In the genomic region with DNA sequence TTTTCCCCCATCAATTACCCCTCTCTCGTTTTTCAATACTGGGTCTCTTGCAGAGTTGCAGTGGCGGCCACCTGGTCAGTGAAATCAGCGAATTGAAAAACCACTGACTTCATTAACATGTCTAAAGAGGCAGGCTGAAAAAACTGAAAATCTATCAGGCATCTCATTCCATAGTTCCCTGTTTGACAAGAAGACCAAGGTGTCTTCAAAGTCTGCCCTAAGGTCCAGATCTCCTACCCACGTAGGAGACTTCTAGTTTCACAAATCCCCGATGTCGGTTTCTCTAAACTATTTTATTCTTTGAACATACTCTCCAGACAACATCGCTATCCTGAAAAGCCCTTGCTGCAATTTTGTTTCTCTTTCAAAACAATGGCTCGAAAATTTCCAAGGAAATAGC, we compare ENCODE assay signal across 8 cellular contexts. TPM values are rescaled to one million over a fixed set of nuclear protein-coding genes. Genes with fewer than 3 reads are reported as not detected.
A peak's percentile ranks its signal among the peaks of the same experiment; 100 is the strongest.
DNase-seq lines count a peak whose midpoint lies in the region; ATAC-seq and TF ChIP-seq lines count a peak whose summit lies in the region.

No MANE protein-coding gene starts in this region.

- CTCF ChIA-PET in AG04449 (lab: Yijun Ruan, JAX), result interaction anchor here (0.7 to 18.8 kb wide), 6 partner anchors 15 to 195 kb away, joined by 3 to 504 read pairs (median 4); a partner anchor contains a TSS

- peaks cover 41% of the 10 kb centered on the region for H3K27me3 Mint-ChIP-seq in brain

- peaks cover 74% of the 10 kb centered on the region for H3K4me1 Mint-ChIP-seq in brain

- H3K9ac ChIP-seq in mucosa of rectum (ENCODE audit: low read depth in 1 of 2, low read length in 2 of 2), result peak overlapping the region; percentile 71 to 87

- peaks cover 44% of the 10 kb centered on the region for H3K36me3 Mint-ChIP-seq in brain

- H3K4me3 ChIP-seq in AG04449 (ENCODE audit: low read depth, low read length), result peak overlapping the region; percentile 58
- H3K4me3 ChIP-seq in HL-60 (replicated peaks; ENCODE audit: insufficient read depth, low read length), result peak overlapping the region; percentile 67
- H3K4me3 ChIP-seq in mucosa of rectum (ENCODE audit: low read length in 2 of 2), result peak overlapping the region; percentile 87 to 96

- peak overlapping the region; percentile 94 to 100 (median 95) for H3K4me3 Mint-ChIP-seq in brain

- H3K36me3 ChIP-seq in mucosa of rectum (ENCODE audit: control insufficient read depth in 2 of 2, insufficient read depth in 2 of 2, low read length in 2 of 2), result peaks cover 15 to 19% of the 10 kb centered on the region in 2 donors

- POLR2A ChIA-PET in AG04449 (lab: Yijun Ruan, JAX), result interaction anchor here (0.7 to 1.2 kb wide), 4 partner anchors 24 to 33 kb away, joined by 3 to 5 read pairs (median 3); a partner anchor contains a TSS

- H3K27ac ChIP-seq in HL-60 (replicated peaks) (peak overlapping the region; percentile 93), mucosa of rectum (ENCODE audit: low read depth in 2 of 2, low read length in 2 of 2) (peak overlapping the region; percentile 85 to 95)

- ATAC-seq in HG03442 (IDR thresholded peaks at IDR 0.05; ENCODE audit: unreplicated experiment), result no peak

- H3K27ac Mint-ChIP-seq in brain, result peak overlapping the region; percentile 97 to 100 (median 99)

- no peaks in the 10 kb centered on the region for H3K27me3 ChIP-seq in HL-60 (ENCODE audit: insufficient read depth, poor library complexity, severe bottlenecking)
- no peaks in the 10 kb centered on the region for H3K27me3 ChIP-seq in mucosa of rectum (ENCODE audit: control insufficient read depth in 2 of 2, insufficient read depth in 2 of 2, low read length in 2 of 2)

- H3K9me3 ChIP-seq in mucosa of rectum (ENCODE audit: control insufficient read depth in 2 of 2, low read length in 2 of 2), result no peaks in the 10 kb centered on the region

- peaks cover 0 to 7% (median 3%) of the 10 kb centered on the region in 5 experiments for H3K9me3 Mint-ChIP-seq in brain

- peaks cover 17 to 31% of the 10 kb centered on the region in 2 donors for H3K4me1 ChIP-seq in mucosa of rectum (ENCODE audit: control insufficient read depth in 2 of 2, insufficient read depth in 2 of 2, low read length in 2 of 2)

- TF ChIP-seq CTCF in AG04449 (IDR thresholded peaks at IDR 0.05; ENCODE audit: insufficient read depth, low read length, missing control alignments) (no peak), HL-60 (IDR thresholded peaks at IDR 0.05; ENCODE audit: insufficient read depth, low read length) (no peak), brain (conservative IDR thresholded peaks at IDR 0.05) (no peak)

- no peak for DNase-seq in AG04449 (ENCODE audit: low read depth, low spot score)
- no peak for DNase-seq in HL-60 (ENCODE audit: low read depth in 1 of 2, low spot score in 1 of 2)
- DNase-seq in stimulated activated CD8-positive, alpha-beta memory T cell treated with anti-CD3 and anti-CD28 coated beads, Interleukin-4, amount 100 ng/mL, for 48 hours, result no peak
- DNase-seq in dermis blood vessel endothelial cell, result no peak
- DNase-seq in medulla oblongata (ENCODE audit: extremely low spot score), result no peak

RNA-seq across cellular contexts. Expression of a gene that starts 0.8 kb away (rescaled TPM):
- 2,902 TPM for polyA plus RNA-seq in brain (ENCODE audit: insufficient read depth, low read depth, low replicate concordance)
- 301 and 692 TPM in 2 replicates for total RNA-seq in dermis blood vessel endothelial cell

RNA-seq across cellular contexts. Expression of a gene that starts 2.3 kb away (rescaled TPM):
- 124 TPM for polyA plus RNA-seq in brain (ENCODE audit: insufficient read depth, low read depth, low replicate concordance)
- total RNA-seq in dermis blood vessel endothelial cell, result 6.3 and 12.5 TPM in 2 replicates

RNA-seq across cellular contexts. Expression of a gene that starts 23.1 kb away (rescaled TPM):
- polyA plus RNA-seq in brain (ENCODE audit: insufficient read depth, low read depth, low replicate concordance), result 231 TPM
- total RNA-seq in dermis blood vessel endothelial cell, result 71.5 and 124 TPM in 2 replicates

RNA-seq across cellular contexts. Expression of a gene that starts 25.0 kb away (rescaled TPM):
- 3.8 TPM for polyA plus RNA-seq in brain (ENCODE audit: insufficient read depth, low read depth, low replicate concordance)
- total RNA-seq in dermis blood vessel endothelial cell, result 74.4 and 134 TPM in 2 replicates

RNA-seq across cellular contexts. Expression of a gene that starts 28.6 kb away (rescaled TPM):
- 165 TPM for polyA plus RNA-seq in brain (ENCODE audit: insufficient read depth, low read depth, low replicate concordance)
- 3.1 and 4.6 TPM in 2 replicates for total RNA-seq in dermis blood vessel endothelial cell
